ENCODE assay signal across 17 cellular contexts in the genomic region with DNA sequence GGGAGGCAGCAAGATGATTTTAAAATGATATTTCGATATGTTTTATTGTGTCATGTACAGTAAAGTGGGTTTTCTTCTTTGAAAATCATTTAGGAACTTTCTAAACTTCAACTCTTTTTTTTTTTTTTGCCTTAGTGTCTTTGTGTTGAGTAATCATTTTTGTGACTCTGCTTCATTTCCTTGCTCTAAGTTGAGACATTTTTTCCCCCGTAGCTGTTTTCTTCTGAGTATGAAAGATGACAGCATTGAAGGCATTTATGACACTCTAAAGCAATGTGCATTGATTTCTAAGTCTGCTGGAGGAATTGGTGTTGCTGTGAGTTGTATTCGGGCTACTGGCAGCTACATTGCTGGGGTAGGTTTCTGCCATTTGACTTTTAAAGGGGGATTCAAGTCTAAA. TPM values are rescaled to one million over a fixed set of nuclear protein-coding genes. Genes with fewer than 3 reads are reported as not detected.
DNase-seq lines count a peak whose midpoint lies in the region; ATAC-seq and TF ChIP-seq lines count a peak whose summit lies in the region.
"Had no signal": no experiment of that assay in that cellular context is flagged by ENCODE, and none has a peak within 500 bp of the region (broad histone marks: within the 10 kb centered on the region; RNA-seq: fewer than 3 reads in every experiment).

No MANE protein-coding gene starts in this region.

- H4K20me1 ChIP-seq in osteoblast (ENCODE audit: insufficient read depth, low read length): no peaks in the 10 kb centered on the region

- H3K9me3 ChIP-seq in SK-N-MC (ENCODE audit: low read depth, low read length) (no peaks in the 10 kb centered on the region), osteoblast (ENCODE audit: low read depth, low read length) (no peaks in the 10 kb centered on the region)
- H3K9me3 ChIP-seq: breast epithelium, gastroesophageal sphincter, Peyer's patch had no signal

- no peak overlapping the region for H3K9ac ChIP-seq in SK-N-MC (ENCODE audit: insufficient read length)

- peak; percentile 68 for DNase-seq in EH (ENCODE audit: low read depth)
- no peak for DNase-seq in SK-N-MC (ENCODE audit: low read depth, low spot score)
- DNase-seq in dermis blood vessel endothelial cell: peak; percentile 41
- peak; percentile 45 for DNase-seq in osteoblast (ENCODE audit: insufficient read length, low spot score, missing footprints)
- no peak for DNase-seq in stimulated activated naive CD4-positive, alpha-beta T cell treated with Interleukin-2 at 50 U/mL for 16 hours (lab: John Stamatoyannopoulos, UW)
- DNase-seq: activated naive CD4-positive, alpha-beta T cell treated with Interleukin-2 at 50 U/mL for 16 hours; C1 segment of cervical spinal cord; effector memory CD4-positive, alpha-beta T cell; NCI-H1092 treated with DMSO at 0.1 percent for 48 hours; NCI-H774; Peyer's patch; SW 1271 had no signal

- peaks cover 21% of the 10 kb centered on the region for H3K4me1 ChIP-seq in osteoblast (ENCODE audit: insufficient read depth, low read length)
- H3K4me1 ChIP-seq: breast epithelium, gastroesophageal sphincter, Peyer's patch had no signal

- peaks cover 84% of the 10 kb centered on the region for H3K36me3 ChIP-seq in SK-N-MC (ENCODE audit: insufficient read depth, low read length)
- peaks cover 29% of the 10 kb centered on the region for H3K36me3 ChIP-seq in osteoblast (ENCODE audit: insufficient read depth, low read length)

- H3K27me3 ChIP-seq in osteoblast (ENCODE audit: insufficient read depth, low read length): no peaks in the 10 kb centered on the region
- H3K27me3 ChIP-seq: breast epithelium, gastroesophageal sphincter, Peyer's patch had no signal

- H3K27ac ChIP-seq in SK-N-MC (peak overlapping the region; percentile 60), osteoblast (ENCODE audit: low read depth, low read length) (peak overlapping the region; percentile 89)
- H3K27ac ChIP-seq: breast epithelium, gastroesophageal sphincter, Peyer's patch had no signal

- peaks cover 14% of the 10 kb centered on the region for H3K79me2 ChIP-seq in osteoblast (ENCODE audit: insufficient read depth, low read length)

- TF ChIP-seq CTCF in osteoblast (IDR thresholded peaks at IDR 0.05; ENCODE audit: extremely low read depth, low read depth, low read length): no peak

- ATAC-seq in HG02973 (IDR thresholded peaks at IDR 0.05; ENCODE audit: unreplicated experiment): no peak
- ATAC-seq in HG02840 (IDR thresholded peaks at IDR 0.05; ENCODE audit: low FRiP score, unreplicated experiment): no peak
- ATAC-seq: gastroesophageal sphincter, HCT116 had no signal

- peak overlapping the region; percentile 76 for H3K4me2 ChIP-seq in osteoblast (ENCODE audit: insufficient read depth, low read length)

- H3K4me3 ChIP-seq in SK-N-MC (no peak overlapping the region), osteoblast (ENCODE audit: insufficient read depth, low read length) (peak overlapping the region; percentile 31)
- H3K4me3 ChIP-seq: breast epithelium, gastroesophageal sphincter, Peyer's patch had no signal

- peak overlapping the region; percentile 45 for H2AFZ ChIP-seq in osteoblast (ENCODE audit: low read length)

RNA-seq across cellular contexts. Expression of a gene that starts 23.5 kb away (rescaled TPM):
- 68.8 and 173 TPM in 2 replicates for total RNA-seq in dermis blood vessel endothelial cell
- 63.6 and 65.1 TPM in 2 replicates for total RNA-seq in osteoblast

Comparison
In these comparisons a context has a peak if more than half of its experiments do, and no peak if none do; other contexts are left out.
1. DNase-seq: peak in EH (single experiment), dermis blood vessel endothelial cell (single experiment) and osteoblast (single experiment); none in SK-N-MC (single experiment) and stimulated activated naive CD4-positive, alpha-beta T cell treated with Interleukin-2 at 50 U/mL for 16 hours (single experiment).